9 cellular contexts compared by ENCODE assay signal in the genomic region with DNA sequence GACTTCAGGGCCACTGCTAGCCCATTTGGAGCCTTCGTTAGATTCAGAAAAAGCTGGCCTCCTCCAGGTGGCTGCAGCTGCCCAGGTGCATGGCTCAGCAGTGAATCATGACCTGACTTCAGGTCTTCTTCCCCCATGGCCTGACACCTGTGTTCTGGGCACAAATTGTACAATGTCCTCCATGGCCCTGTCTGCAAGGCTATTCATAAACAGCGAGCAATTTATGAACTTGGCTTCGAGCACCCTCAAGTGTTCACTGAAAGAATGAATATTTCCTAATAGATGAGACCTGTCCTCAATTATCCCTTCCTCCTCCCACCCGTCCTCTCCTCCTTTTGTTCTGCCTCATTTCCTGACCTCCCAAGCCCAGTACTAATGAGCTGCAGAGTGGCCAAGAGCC. TPM values are rescaled to one million over a fixed set of nuclear protein-coding genes. Genes with fewer than 3 reads are reported as not detected.
A peak's percentile ranks its signal among the peaks of the same experiment; 100 is the strongest.
DNase-seq lines count a peak whose midpoint lies in the region; ATAC-seq and TF ChIP-seq lines count a peak whose summit lies in the region.
"Had no signal": no experiment of that assay in that cellular context is flagged by ENCODE, and none has a peak within 500 bp of the region (broad histone marks: within the 10 kb centered on the region; RNA-seq: fewer than 3 reads in every experiment).

No MANE protein-coding gene starts in this region.

- H3K27ac Mint-ChIP-seq in T-helper 2 cell treated with Interferon-gamma antibody and Interleukin-4, amounts not matched to agents 5 μg/mL and 100 μg/mL, for 36 hours, result no peak overlapping the region

- DNase-seq in DMS79 treated with DMSO at 0.1 percent for 48 hours (lab: John Stamatoyannopoulos, UW) (peak; percentile 8), Karpas-422 (peak; percentile 67), globus pallidus (ENCODE audit: low spot score) (no peak)
- no peak for DNase-seq in T-helper 2 cell treated with Interferon-gamma antibody and Interleukin-4, amounts not matched to agents 5 μg/mL and 100 μg/mL, for 36 hours (ENCODE audit: low spot score)
- DNase-seq: cerebellar nuclear complex had no signal

- H3K27me3 ChIP-seq in Karpas-422 (ENCODE audit: low read length), result no peaks in the 10 kb centered on the region; the same call in 1 of the 2 replicates
- H3K27me3 ChIP-seq in neutrophil, result no peaks in the 10 kb centered on the region

- H3K27ac ChIP-seq in Karpas-422 (ENCODE audit: low read length), result no peak overlapping the region
- peak overlapping the region; percentile 43; the same call in 1 of the 2 replicates for H3K27ac ChIP-seq in VCaP
- H3K27ac ChIP-seq in neutrophil, result peak overlapping the region; percentile 90

- peak; percentile 75 for TF ChIP-seq CTCF in VCaP (conservative IDR thresholded peaks at IDR 0.05)
- TF ChIP-seq CTCF in neutrophil (IDR thresholded peaks at IDR 0.05), result no peak

- no peak overlapping the region for H3K9ac ChIP-seq in Karpas-422 (ENCODE audit: low read length)

- no peak overlapping the region for H2AFZ ChIP-seq in Karpas-422 (ENCODE audit: low read length)

- H3K27me3 Mint-ChIP-seq in T-helper 2 cell treated with Interferon-gamma antibody and Interleukin-4, amounts not matched to agents 5 μg/mL and 100 μg/mL, for 36 hours (ENCODE audit: low read depth), result peaks cover 18% of the 10 kb centered on the region

- H3K4me2 ChIP-seq in Karpas-422 (ENCODE audit: low read depth, low read length, poor library complexity, severe bottlenecking), result no peak overlapping the region

- no peaks in the 10 kb centered on the region for H3K36me3 ChIP-seq in Karpas-422 (ENCODE audit: insufficient read depth, low read length)
- H3K36me3 ChIP-seq in neutrophil, result no peaks in the 10 kb centered on the region

- H3K4me1 ChIP-seq in Karpas-422 (ENCODE audit: low read length), result no peaks in the 10 kb centered on the region
- peaks cover 31 to 41% of the 10 kb centered on the region in 2 experiments for H3K4me1 ChIP-seq in neutrophil (ENCODE audit: control insufficient read depth in 1 of 2, insufficient read depth in 1 of 2, low read depth in 1 of 2, low read length in 1 of 2)

- H3K36me3 Mint-ChIP-seq in T-helper 2 cell treated with Interferon-gamma antibody and Interleukin-4, amounts not matched to agents 5 μg/mL and 100 μg/mL, for 36 hours (ENCODE audit: low read depth), result peaks cover 5% of the 10 kb centered on the region

- H3K9me3 ChIP-seq in Karpas-422 (ENCODE audit: low read length) (no peaks in the 10 kb centered on the region), neutrophil (no peaks in the 10 kb centered on the region)

- H3K79me2 ChIP-seq in Karpas-422 (ENCODE audit: low read length), result no peaks in the 10 kb centered on the region

- H3K4me3 Mint-ChIP-seq in T-helper 2 cell treated with Interferon-gamma antibody and Interleukin-4, amounts not matched to agents 5 μg/mL and 100 μg/mL, for 36 hours, result no peak overlapping the region

- H3K4me3 ChIP-seq in Karpas-422 (ENCODE audit: low read length) (no peak overlapping the region), neutrophil (ENCODE audit: low read depth in 1 of 2, low read length in 1 of 2) (no peak overlapping the region)

- no peaks in the 10 kb centered on the region for H3K9me2 ChIP-seq in Karpas-422 (replicated peaks; ENCODE audit: insufficient read depth, low read length)

- peaks cover 14% of the 10 kb centered on the region for H3K9me3 Mint-ChIP-seq in T-helper 2 cell treated with Interferon-gamma antibody and Interleukin-4, amounts not matched to agents 5 μg/mL and 100 μg/mL, for 36 hours

- H3K4me1 Mint-ChIP-seq in T-helper 2 cell treated with Interferon-gamma antibody and Interleukin-4, amounts not matched to agents 5 μg/mL and 100 μg/mL, for 36 hours (ENCODE audit: low read depth), result peaks cover 16% of the 10 kb centered on the region

- no peaks in the 10 kb centered on the region for H4K20me1 ChIP-seq in Karpas-422 (ENCODE audit: insufficient read depth, low read depth, low read length)

- ATAC-seq in HG02623 (IDR thresholded peaks at IDR 0.05; ENCODE audit: unreplicated experiment), result no peak

RNA-seq across cellular contexts. Expression of a gene that starts 12.2 kb away (rescaled TPM):
- total RNA-seq in Karpas-422 (2014; rRNA removed; shearing (Covaris generic); ENCODE audit: low replicate concordance), result 11.3 and 13.8 TPM in 2 replicates

RNA-seq across cellular contexts. Expression of a gene that starts 29.9 kb away (rescaled TPM):
- not detected in 2 replicates for total RNA-seq in Karpas-422 (2014; rRNA removed; shearing (Covaris generic); ENCODE audit: low replicate concordance)
- total RNA-seq: activated CD8-positive, alpha-beta memory T cell treated with anti-CD3 and anti-CD28 coated beads for 36 hours had no signal

RNA-seq across cellular contexts. Expression of a gene that starts 48.7 kb away (rescaled TPM):
- not detected in 2 replicates for total RNA-seq in Karpas-422 (2014; rRNA removed; shearing (Covaris generic); ENCODE audit: low replicate concordance)
- total RNA-seq: activated CD8-positive, alpha-beta memory T cell treated with anti-CD3 and anti-CD28 coated beads for 36 hours had no signal

Comparison
In these comparisons a context has a peak if more than half of its experiments do, and no peak if none do; other contexts are left out.
1. DNase-seq: peak in DMS79 treated with DMSO at 0.1 percent for 48 hours (single experiment) and Karpas-422 (single experiment); none in T-helper 2 cell treated with Interferon-gamma antibody and Interleukin-4, amounts not matched to agents 5 μg/mL and 100 μg/mL, for 36 hours (single experiment) and globus pallidus (single experiment).